ENCODE assay signal across 10 cellular contexts in genomic region chr12:47530050-47530449, GRCh38.
"Had no signal": no experiment of that assay in that cellular context is flagged by ENCODE, and none has a peak within 500 bp of the region (broad histone marks: within the 10 kb centered on the region; RNA-seq: fewer than 3 reads in every experiment).

No MANE protein-coding gene starts in this region.

- H3K36me3 ChIP-seq: HAP-1 had no signal

- H2AFZ ChIP-seq: GM23248, GM23338 had no signal

- FAIRE-seq: H54 had no signal

- H3K4me2 ChIP-seq: GM23338 had no signal

- H3K4me3 ChIP-seq: GM23248, GM23338, HAP-1 had no signal

- H3K9me3 ChIP-seq: HAP-1 had no signal

- DNase-seq: GM23248, GOT3, H7, H9, HCEC 1CT, HFFc6 had no signal

- H3K27ac ChIP-seq: GM23248 had no signal

- ATAC-seq: GM23338, HCT116 had no signal

- H3K4me1 ChIP-seq: HAP-1 had no signal

- H3K9ac ChIP-seq: GM23248 had no signal
